Comparison of ENCODE assay signal across 30 cellular contexts in genomic region chr21:16541366-16541765, GRCh38.
"Had no signal": no experiment of that assay in that cellular context is flagged by ENCODE, and none has a peak within 500 bp of the region (broad histone marks: within the 10 kb centered on the region; RNA-seq: fewer than 3 reads in every experiment).

No MANE protein-coding gene starts in this region.

- H3K36me3 ChIP-seq: adrenal gland, brain microvascular endothelial cell, gastroesophageal sphincter, neutrophil, right lobe of liver, transverse colon, WERI-Rb-1 had no signal

- H3K4me3 ChIP-seq: adrenal gland, esophagus squamous epithelium, gastroesophageal sphincter, hepatocyte, mucosa of descending colon, right lobe of liver, skin epidermis, testis, transverse colon had no signal

- H3K27ac ChIP-seq: adrenal gland, brain microvascular endothelial cell, epithelial cell of prostate, esophagus squamous epithelium, gastroesophageal sphincter, hepatocyte, neutrophil, right lobe of liver, skin epidermis, testis, transverse colon, WERI-Rb-1 had no signal

- ATAC-seq: activated CD4-positive, CD25-positive, alpha-beta regulatory T cell treated with anti-CD3 and anti-CD28 coated beads, Interleukin-2, amount 50 U/mL, for 24 hours; gastroesophageal sphincter; left cardiac atrium; left ventricle myocardium superior; mucosa of descending colon; right lobe of liver; stimulated activated naive CD8-positive, alpha-beta T cell treated with anti-CD3 and anti-CD28 coated beads, Interleukin-15, Interleukin-2, amounts not matched to agents 100 U/mL and 50 U/mL, for 24 hours had no signal

- H3K27me3 ChIP-seq: adrenal gland, brain microvascular endothelial cell, esophagus squamous epithelium, gastroesophageal sphincter, hepatocyte, neutrophil, right lobe of liver, testis, transverse colon had no signal

- H2AFZ ChIP-seq: hepatocyte had no signal

- FAIRE-seq: keratinocyte had no signal

- H3K4me1 ChIP-seq: adrenal gland, gastroesophageal sphincter, right lobe of liver, transverse colon had no signal

- H3K4me2 ChIP-seq: hepatocyte had no signal

- H3K79me2 ChIP-seq: hepatocyte had no signal

- DNase-seq: activated CD4-positive, alpha-beta memory T cell treated with anti-CD3 and anti-CD28 coated beads for 36 hours; activated CD4-positive, alpha-beta T cell treated with anti-CD3 and anti-CD28 coated beads for 48 hours; activated CD8-positive, alpha-beta memory T cell treated with anti-CD3 and anti-CD28 coated beads, Interleukin-2, amount 50 U/mL, for 4 hours; activated effector memory CD4-positive, alpha-beta T cell treated with anti-CD3 and anti-CD28 coated beads, Interleukin-2, amount 50 U/mL, for 16 hours; activated naive CD4-positive, alpha-beta T cell treated with anti-CD3 and anti-CD28 coated beads for 36 hours; activated naive CD8-positive, alpha-beta T cell treated with anti-CD3 and anti-CD28 coated beads for 36 hours; activated T-cell treated with anti-CD3 and anti-CD28 coated beads, Interleukin-2, amount 50 U/mL, for 1 hour; adrenal gland; aorta; brain microvascular endothelial cell; central memory CD4-positive, alpha-beta T cell; esophagus squamous epithelium; left cardiac atrium; left ventricle myocardium superior; mucosa of descending colon; nephron progenitor cell; right lobe of liver; stimulated activated CD4-positive, alpha-beta T cell treated with anti-CD3 and anti-CD28 coated beads, Interleukin-12 subunit alpha, Interleukin-12 subunit beta, amount 100 ng/mL, for 4 hours; stimulated activated CD4-positive, alpha-beta T cell treated with anti-CD3 and anti-CD28 coated beads, Interleukin-4, amount 100 ng/mL, for 1 hour; stimulated activated naive CD8-positive, alpha-beta T cell treated with anti-CD3 and anti-CD28 coated beads, Interleukin-15, Interleukin-2, amounts not matched to agents 100 U/mL and 50 U/mL, for 24 hours; testis; transverse colon; WERI-Rb-1 had no signal

- H3K9me3 ChIP-seq: adrenal gland, esophagus squamous epithelium, gastroesophageal sphincter, mucosa of descending colon, neutrophil, right lobe of liver, testis, transverse colon had no signal
